In genomic region chr12:47028981-47029708, GRCh38 we compare ENCODE assay signal across 27 cellular contexts.
"Had no signal": no experiment of that assay in that cellular context is flagged by ENCODE, and none has a peak within 500 bp of the region (broad histone marks: within the 10 kb centered on the region; RNA-seq: fewer than 3 reads in every experiment).

No MANE protein-coding gene starts in this region.

- H3K4me1 ChIP-seq: colonic mucosa had no signal

- H3K36me3 Mint-ChIP-seq: immature natural killer cell; naive thymus-derived CD8-positive, alpha-beta T cell; stimulated activated memory B cell treated with anti-CD40 and anti-IgM and Interleukin-4, amounts not matched to agents 10 μg/mL and 1 μg/mL and 100 μg/mL, for 72 hours had no signal

- H3K27ac Mint-ChIP-seq: stimulated activated memory B cell treated with anti-CD40 and anti-IgM and Interleukin-4, amounts not matched to agents 10 μg/mL and 1 μg/mL and 100 μg/mL, for 72 hours had no signal

- FAIRE-seq: kidney had no signal

- ATAC-seq: gastroesophageal sphincter; left cardiac atrium; left ventricle myocardium superior; mucosa of descending colon; naive thymus-derived CD8-positive, alpha-beta T cell; psoas muscle; right lobe of liver; stimulated activated memory B cell treated with anti-CD40 and anti-IgM and Interleukin-4, amounts not matched to agents 10 μg/mL and 1 μg/mL and 100 μg/mL, for 72 hours had no signal

- H3K9me3 ChIP-seq: colonic mucosa, esophagus squamous epithelium, gastroesophageal sphincter, mucosa of descending colon, neutrophil, psoas muscle, right lobe of liver, spleen, stomach, thoracic aorta, transverse colon had no signal

- H3K9me3 Mint-ChIP-seq: immature natural killer cell; naive thymus-derived CD8-positive, alpha-beta T cell; stimulated activated memory B cell treated with anti-CD40 and anti-IgM and Interleukin-4, amounts not matched to agents 10 μg/mL and 1 μg/mL and 100 μg/mL, for 72 hours had no signal

- H3K27ac ChIP-seq: colonic mucosa, epithelial cell of prostate, esophagus squamous epithelium, gastroesophageal sphincter, neutrophil, psoas muscle, right lobe of liver, spleen, stomach, thoracic aorta, transverse colon had no signal

- H3K27me3 Mint-ChIP-seq: stimulated activated memory B cell treated with anti-CD40 and anti-IgM and Interleukin-4, amounts not matched to agents 10 μg/mL and 1 μg/mL and 100 μg/mL, for 72 hours had no signal

- H3K27me3 ChIP-seq: colonic mucosa, esophagus squamous epithelium, gastroesophageal sphincter, neutrophil, right lobe of liver, spleen, stomach, transverse colon had no signal

- H3K36me3 ChIP-seq: colonic mucosa, esophagus squamous epithelium, gastroesophageal sphincter, neutrophil, right lobe of liver, spleen, stomach, thoracic aorta, transverse colon had no signal

- DNase-seq: cerebellar nuclear complex; colonic mucosa; dermis blood vessel endothelial cell; effector CD4-positive, alpha-beta T cell; esophagus squamous epithelium; immature natural killer cell; kidney; left cardiac atrium; left ventricle myocardium superior; mucosa of descending colon; psoas muscle; retina; right lobe of liver; spleen; stimulated activated CD4-positive, alpha-beta T cell treated with anti-CD3 and anti-CD28 coated beads, Interleukin-15, amount 100 ng/mL, for 24 hours; stimulated activated CD4-positive, alpha-beta T cell treated with anti-CD3 and anti-CD28 coated beads, Interleukin-1b, Interleukin-23, amount 100 ng/mL, for 48 hours; stimulated activated CD4-positive, alpha-beta T cell treated with anti-CD3 and anti-CD28 coated beads, Interleukin-4, amount 100 ng/mL, for 24 hours; stomach; substantia nigra; transverse colon had no signal

- H3K4me3 ChIP-seq: colonic mucosa, esophagus squamous epithelium, gastroesophageal sphincter, lung, mucosa of descending colon, psoas muscle, right lobe of liver, spleen, stomach, thoracic aorta, transverse colon had no signal

- H3K4me3 Mint-ChIP-seq: immature natural killer cell; naive thymus-derived CD8-positive, alpha-beta T cell; stimulated activated memory B cell treated with anti-CD40 and anti-IgM and Interleukin-4, amounts not matched to agents 10 μg/mL and 1 μg/mL and 100 μg/mL, for 72 hours had no signal
